In the genomic region with DNA sequence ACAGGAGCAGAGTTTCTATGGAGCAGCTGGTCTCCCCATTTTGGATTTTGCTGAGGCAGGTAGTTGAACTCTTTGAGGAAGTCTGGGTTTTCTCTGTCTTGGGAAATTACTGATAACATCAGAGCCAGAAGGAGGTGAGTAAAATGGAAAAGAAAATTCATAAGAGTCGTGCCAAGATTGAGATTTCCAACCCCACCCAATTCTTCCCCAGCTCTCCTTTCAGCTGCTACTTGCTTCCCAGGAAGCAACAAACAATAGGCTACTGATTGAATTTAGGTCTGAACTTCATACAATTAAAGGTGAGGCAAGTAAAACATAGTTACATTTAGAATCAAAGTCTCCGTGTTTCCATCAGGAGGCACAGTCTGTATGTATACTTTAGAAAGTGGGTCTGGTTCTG, we compare ENCODE assay signal across 18 cellular contexts. TPM values are rescaled to one million over a fixed set of nuclear protein-coding genes. Genes with fewer than 3 reads are reported as not detected.
DNase-seq lines count a peak whose midpoint lies in the region; ATAC-seq and TF ChIP-seq lines count a peak whose summit lies in the region.
"Had no signal": no experiment of that assay in that cellular context is flagged by ENCODE, and none has a peak within 500 bp of the region (broad histone marks: within the 10 kb centered on the region; RNA-seq: fewer than 3 reads in every experiment).

No MANE protein-coding gene starts in this region.

- no peaks in the 10 kb centered on the region for H3K36me3 ChIP-seq in mammary epithelial cell (ENCODE audit: insufficient read depth, low read length)
- H3K36me3 ChIP-seq in breast epithelium, result no peaks in the 10 kb centered on the region
- H3K36me3 ChIP-seq in right atrium auricular region, result no peaks in the 10 kb centered on the region
- H3K36me3 ChIP-seq: BLaER1, HAP-1 had no signal

- H2AFZ ChIP-seq in mammary epithelial cell (ENCODE audit: low read depth, low read length), result no peak overlapping the region

- H3K4me1 ChIP-seq in mammary epithelial cell (ENCODE audit: insufficient read depth, low read length) (no peaks in the 10 kb centered on the region), breast epithelium (no peaks in the 10 kb centered on the region), right atrium auricular region (no peaks in the 10 kb centered on the region)
- H3K4me1 ChIP-seq: BLaER1, Caco-2, HAP-1 had no signal

- intact Hi-C loops in mammary epithelial cell (cut with micrococcal nuclease), result no loop called here
- intact Hi-C loops in breast epithelium (cut with DNase I; ENCODE audit: low total_unique reads), result no loop called here
- intact Hi-C loops in left ventricle myocardium superior (cut with micrococcal nuclease), result no loop called here
- intact Hi-C loops in lower leg skin (cut with DNase I; ENCODE audit: low total_unique reads), result no loop called here

- CTCF ChIA-PET in mammary epithelial cell (lab: Charles Lee; ENCODE audit: low non-redundant PET), result no interaction called here

- peak; percentile 33 for ATAC-seq in left ventricle myocardium superior
- ATAC-seq: CD8-positive, alpha-beta T cell had no signal

- BruUV-seq in mammary epithelial cell (replicated peaks; lab: Mats Ljungman, UMichigan), result no TSS peak

- H3K4me3 ChIP-seq in mammary epithelial cell (replicated peaks in 1 of 3; ENCODE audit: insufficient read depth in 1 of 3, low read depth in 2 of 3, low read length in 3 of 3) (no peak overlapping the region), breast epithelium (no peak overlapping the region), right atrium auricular region (no peak overlapping the region), fibroblast of the aortic adventitia (ENCODE audit: low read depth, low read length) (no peak overlapping the region), lower leg skin (ENCODE audit: low read depth, poor library complexity, severe bottlenecking) (no peak overlapping the region)
- H3K4me3 ChIP-seq: BLaER1, HAP-1 had no signal

- 52% methylated on average over 2 of the region's 2 CpGs for WGBS in mammary epithelial cell (ENCODE audit: low coverage, missing lambda C conversion rate)
- WGBS in lower leg skin, 2 donors, result 37 to 44% methylated on average over 2 of the region's 2 CpGs

- H3K79me2 ChIP-seq in mammary epithelial cell (ENCODE audit: insufficient read depth, low read length), result no peaks in the 10 kb centered on the region

- dilution Hi-C loops in mammary epithelial cell (cut with HindIII; ENCODE audit: low sequenced_read_pairs), result no loop called here

- H3K27ac ChIP-seq in mammary epithelial cell (ENCODE audit: insufficient read depth, low read depth, low read length), result no peak overlapping the region
- no peak overlapping the region for H3K27ac ChIP-seq in breast epithelium
- H3K27ac ChIP-seq in right atrium auricular region, result no peak overlapping the region
- H3K27ac ChIP-seq: 22Rv1, BLaER1, C4-2B had no signal

- no peak overlapping the region for H3K9ac ChIP-seq in mammary epithelial cell (ENCODE audit: insufficient read depth, low read length)
- H3K9ac ChIP-seq: BLaER1 had no signal

- TF ChIP-seq CTCF in mammary epithelial cell (conservative IDR thresholded peaks at IDR 0.05 in 1 of 2, IDR thresholded peaks at IDR 0.05 in 1 of 2; ENCODE audit: extremely low read depth in 1 of 2, insufficient read depth in 1 of 2, low read depth in 1 of 2, low read length in 2 of 2) (no peak), breast epithelium (IDR thresholded peaks at IDR 0.05) (no peak), right atrium auricular region (IDR thresholded peaks at IDR 0.05) (no peak), fibroblast of the aortic adventitia (IDR thresholded peaks at IDR 0.05; ENCODE audit: insufficient read depth, low read length) (no peak), lower leg skin (IDR thresholded peaks at IDR 0.05) (no peak)

- TF ChIP-seq POLR2A in breast epithelium (IDR thresholded peaks at IDR 0.05) (no peak), lower leg skin (IDR thresholded peaks at IDR 0.05) (no peak)

- DNase-seq in mammary epithelial cell, result peak; percentile 2
- no peak for DNase-seq in breast epithelium (ENCODE audit: low spot score in 2 of 2)
- no peak for DNase-seq in left ventricle myocardium superior
- DNase-seq in right atrium auricular region (ENCODE audit: low spot score), result no peak
- DNase-seq in fibroblast of the aortic adventitia (ENCODE audit: low read depth), result peak; percentile 16
- DNase-seq in NCI-H345 treated with DMSO at 0.1 percent for 48 hours (lab: John Stamatoyannopoulos, UW; ENCODE audit: unreplicated experiment), result no peak
- no peak for DNase-seq in lower leg skin (ENCODE audit: low spot score in 2 of 2)
- DNase-seq: Caco-2; CD4-positive, CD25-positive, alpha-beta regulatory T cell; CD8-positive, alpha-beta T cell; DMS153; DND-41; GOT3; HFFc6 had no signal

- H3K9me3 ChIP-seq in mammary epithelial cell (replicated peaks; ENCODE audit: insufficient read depth, low read length), result no peaks in the 10 kb centered on the region
- no peaks in the 10 kb centered on the region for H3K9me3 ChIP-seq in breast epithelium
- H3K9me3 ChIP-seq in right atrium auricular region, result no peaks in the 10 kb centered on the region
- H3K9me3 ChIP-seq: BLaER1, Caco-2, HAP-1 had no signal

- in situ Hi-C loops in mammary epithelial cell (cut with MboI; ENCODE audit: low sequenced_read_pairs in 2 of 2), result no loop called here

- H4K20me1 ChIP-seq in mammary epithelial cell (ENCODE audit: insufficient read depth, low read length), result no peaks in the 10 kb centered on the region
- H4K20me1 ChIP-seq: BLaER1 had no signal

- H3K27me3 ChIP-seq in mammary epithelial cell (ENCODE audit: insufficient read depth, low read length) (no peaks in the 10 kb centered on the region), breast epithelium (no peaks in the 10 kb centered on the region), right atrium auricular region (no peaks in the 10 kb centered on the region)
- H3K27me3 ChIP-seq: BLaER1 had no signal

- no peak overlapping the region for H3K4me2 ChIP-seq in mammary epithelial cell (ENCODE audit: insufficient read depth, low read depth, low read length)
- H3K4me2 ChIP-seq: BLaER1 had no signal

RNA-seq across cellular contexts. Expression of a gene that starts 54.6 kb away (rescaled TPM):
- 10 to 100 TPM; 32.8 to 39.8 TPM for total RNA-seq in mammary epithelial cell
- polyA plus RNA-seq in mammary epithelial cell, result 33.3 TPM
- polyA minus RNA-seq in mammary epithelial cell, result 22.4 TPM
- 10 to 100 TPM; 21.6 to 34.7 (median 32.2) TPM for total RNA-seq in breast epithelium
- 24.2 TPM for total RNA-seq in left ventricle myocardium superior
- 10 to 100 TPM; 15.4 to 22.2 TPM for total RNA-seq in right atrium auricular region
- 15.5 and 21.8 TPM in 2 replicates for total RNA-seq in fibroblast of the aortic adventitia (ENCODE audit: low replicate concordance)
- total RNA-seq in lower leg skin, result 10 to 100 TPM; 16.0 to 22.5 (median 19.3) TPM

Comparison
In these comparisons a context has a peak if more than half of its experiments do, and no peak if none do; other contexts are left out.
1. DNase-seq: peak in mammary epithelial cell (single experiment) and fibroblast of the aortic adventitia (single experiment); none in breast epithelium (0 of 2), left ventricle myocardium superior (single experiment), right atrium auricular region (single experiment), NCI-H345 treated with DMSO at 0.1 percent for 48 hours (single experiment) and lower leg skin (0 of 2).